Comparison of ENCODE assay signal across 25 cellular contexts in genomic region chrX:124413244-124413643, GRCh38.
"Had no signal": no experiment of that assay in that cellular context is flagged by ENCODE, and none has a peak within 500 bp of the region (broad histone marks: within the 10 kb centered on the region; RNA-seq: fewer than 3 reads in every experiment).

No MANE protein-coding gene starts in this region.

- H3K9me3 Mint-ChIP-seq: natural killer cell; nephron; stimulated activated effector memory CD8-positive, alpha-beta T cell treated with anti-CD3 and anti-CD28 coated beads, Interleukin-12 subunit alpha, Interleukin-12 subunit beta, amount 100 ng/mL, for 72 hours; stimulated activated naive B cell treated with anti-CD40 and anti-IgM and Interleukin-4, amounts not matched to agents 10 μg/mL and 1 μg/mL and 100 μg/mL, for 72 hours; stimulated activated naive CD8-positive, alpha-beta T cell treated with anti-CD3 and anti-CD28 coated beads, Interleukin-15, Interleukin-2, amounts not matched to agents 100 ng/mL and 50 ng/mL, for 24 hours had no signal

- DNase-seq: natural killer cell; occipital lobe; ovary; posterior cingulate gyrus; psoas muscle; right cardiac atrium; right lobe of liver; sigmoid colon; small intestine; stimulated activated CD4-positive, alpha-beta T cell treated with anti-CD3 and anti-CD28 coated beads, Interleukin-15, amount 100 ng/mL, for 24 hours; stimulated activated CD4-positive, alpha-beta T cell treated with anti-CD3 and anti-CD28 coated beads, Interleukin-2, amount 100 ng/mL, for 24 hours; stimulated activated CD4-positive, alpha-beta T cell treated with anti-CD3 and anti-CD28 coated beads, Interleukin-2, amount 100 ng/mL, for 48 hours; stimulated activated CD4-positive, alpha-beta T cell treated with anti-CD3 and anti-CD28 coated beads, Interleukin-4, amount 100 ng/mL, for 24 hours; stimulated activated naive B cell treated with anti-CD40 and anti-IgM and Interleukin-4, amounts not matched to agents 10 μg/mL and 1 μg/mL and 100 μg/mL, for 72 hours; stimulated activated naive CD4-positive, alpha-beta T cell treated with Interleukin-2 at 50 U/mL for 16 hours; stomach; thyroid gland; trophoblast cell; upper lobe of left lung had no signal

- H3K27ac Mint-ChIP-seq: natural killer cell; nephron; progenitor cell of endocrine pancreas; stimulated activated effector memory CD8-positive, alpha-beta T cell treated with anti-CD3 and anti-CD28 coated beads, Interleukin-12 subunit alpha, Interleukin-12 subunit beta, amount 100 ng/mL, for 72 hours; stimulated activated naive B cell treated with anti-CD40 and anti-IgM and Interleukin-4, amounts not matched to agents 10 μg/mL and 1 μg/mL and 100 μg/mL, for 72 hours; stimulated activated naive CD8-positive, alpha-beta T cell treated with anti-CD3 and anti-CD28 coated beads, Interleukin-15, Interleukin-2, amounts not matched to agents 100 ng/mL and 50 ng/mL, for 24 hours had no signal

- H3K4me3 Mint-ChIP-seq: natural killer cell; nephron; neural progenitor cell; stimulated activated effector memory CD8-positive, alpha-beta T cell treated with anti-CD3 and anti-CD28 coated beads, Interleukin-12 subunit alpha, Interleukin-12 subunit beta, amount 100 ng/mL, for 72 hours; stimulated activated naive B cell treated with anti-CD40 and anti-IgM and Interleukin-4, amounts not matched to agents 10 μg/mL and 1 μg/mL and 100 μg/mL, for 72 hours; stimulated activated naive CD8-positive, alpha-beta T cell treated with anti-CD3 and anti-CD28 coated beads, Interleukin-15, Interleukin-2, amounts not matched to agents 100 ng/mL and 50 ng/mL, for 24 hours had no signal

- ATAC-seq: natural killer cell; psoas muscle; right lobe of liver; stimulated activated effector memory CD8-positive, alpha-beta T cell treated with anti-CD3 and anti-CD28 coated beads, Interleukin-12 subunit alpha, Interleukin-12 subunit beta, amount 100 ng/mL, for 72 hours; stimulated activated naive B cell treated with anti-CD40 and anti-IgM and Interleukin-4, amounts not matched to agents 10 μg/mL and 1 μg/mL and 100 μg/mL, for 72 hours had no signal

- H3K27me3 Mint-ChIP-seq: progenitor cell of endocrine pancreas; stimulated activated naive B cell treated with anti-CD40 and anti-IgM and Interleukin-4, amounts not matched to agents 10 μg/mL and 1 μg/mL and 100 μg/mL, for 72 hours; stimulated activated naive CD8-positive, alpha-beta T cell treated with anti-CD3 and anti-CD28 coated beads, Interleukin-15, Interleukin-2, amounts not matched to agents 100 ng/mL and 50 ng/mL, for 24 hours had no signal

- FAIRE-seq: small intestine, urothelium cell line had no signal

- H3K36me3 Mint-ChIP-seq: natural killer cell; neural progenitor cell; stimulated activated effector memory CD8-positive, alpha-beta T cell treated with anti-CD3 and anti-CD28 coated beads, Interleukin-12 subunit alpha, Interleukin-12 subunit beta, amount 100 ng/mL, for 72 hours; stimulated activated naive B cell treated with anti-CD40 and anti-IgM and Interleukin-4, amounts not matched to agents 10 μg/mL and 1 μg/mL and 100 μg/mL, for 72 hours had no signal

- H3K4me1 Mint-ChIP-seq: nephron; stimulated activated effector memory CD8-positive, alpha-beta T cell treated with anti-CD3 and anti-CD28 coated beads, Interleukin-12 subunit alpha, Interleukin-12 subunit beta, amount 100 ng/mL, for 72 hours; stimulated activated naive B cell treated with anti-CD40 and anti-IgM and Interleukin-4, amounts not matched to agents 10 μg/mL and 1 μg/mL and 100 μg/mL, for 72 hours had no signal
